In genomic region chr5:131209175-131209505, GRCh38 we compare ENCODE assay signal across 15 cellular contexts. TPM values are rescaled to one million over a fixed set of nuclear protein-coding genes. Genes with fewer than 3 reads are reported as not detected.
DNase-seq lines count a peak whose midpoint lies in the region; ATAC-seq and TF ChIP-seq lines count a peak whose summit lies in the region.
"Had no signal": no experiment of that assay in that cellular context is flagged by ENCODE, and none has a peak within 500 bp of the region (broad histone marks: within the 10 kb centered on the region; RNA-seq: fewer than 3 reads in every experiment).

No MANE protein-coding gene starts in this region.

- CTCF ChIA-PET in WTC11 (lab: Charles Lee), result no interaction called here

- H3K27ac Mint-ChIP-seq in WTC11, result peak overlapping the region; percentile 73; the same call in 1 of the 2 replicates

- ATAC-seq in WTC11 (peak; percentile 59), HG02970 (IDR thresholded peaks at IDR 0.05; ENCODE audit: low FRiP score, unreplicated experiment) (no peak), GM19351 (IDR thresholded peaks at IDR 0.05; ENCODE audit: unreplicated experiment) (no peak), GM21825 (IDR thresholded peaks at IDR 0.05; ENCODE audit: unreplicated experiment) (no peak)
- ATAC-seq: left ventricle myocardium superior had no signal

- no peaks in the 10 kb centered on the region for H3K27me3 Mint-ChIP-seq in WTC11 (ENCODE audit: low read depth)

- DNase-seq in WTC11 (ENCODE audit: low spot score) (no peak), dermis blood vessel endothelial cell (no peak)
- DNase-seq: dorsolateral prefrontal cortex, left ventricle myocardium superior, NCI-H1930, RPMI8226, uterus had no signal

- POLR2A ChIA-PET in WTC11 (lab: Charles Lee), result no interaction called here

- H3K27me3 ChIP-seq in BLaER1 treated with 17β-estradiol and CSF1 and Interleukin-3, amounts not matched to agents 10 nM and 100 nM, result no peaks in the 10 kb centered on the region
- H3K27me3 ChIP-seq in DOHH2 (ENCODE audit: control insufficient read depth, low read length) (no peaks in the 10 kb centered on the region), endocrine pancreas (ENCODE audit: control insufficient read depth, insufficient read depth, low read length) (no peaks in the 10 kb centered on the region)
- H3K27me3 ChIP-seq: dorsolateral prefrontal cortex, right atrium auricular region, uterus had no signal

- peaks cover 28% of the 10 kb centered on the region for H3K4me1 Mint-ChIP-seq in WTC11
- H3K4me1 Mint-ChIP-seq: nephron had no signal

- no peaks in the 10 kb centered on the region for H4K20me1 ChIP-seq in BLaER1 treated with 17β-estradiol and CSF1 and Interleukin-3, amounts not matched to agents 10 nM and 100 nM
- no peaks in the 10 kb centered on the region for H4K20me1 ChIP-seq in DOHH2 (ENCODE audit: control insufficient read depth, insufficient read depth, low read depth, low read length)

- no peaks in the 10 kb centered on the region for H3K9me3 Mint-ChIP-seq in WTC11
- H3K9me3 Mint-ChIP-seq: nephron had no signal

- no peaks in the 10 kb centered on the region for H3K9me2 ChIP-seq in DOHH2 (replicated peaks; ENCODE audit: control insufficient read depth, low read length)

- H3K27ac ChIP-seq in BLaER1 treated with 17β-estradiol and CSF1 and Interleukin-3, amounts not matched to agents 10 nM and 100 nM, result peak overlapping the region in 9 of 11 experiments; percentile 68 to 82 (median 77); a peak in 18 of 22 replicates
- H3K27ac ChIP-seq in DOHH2 (ENCODE audit: low read depth, low read length), result peak overlapping the region; percentile 94
- H3K27ac ChIP-seq: right atrium auricular region, uterus had no signal

- peaks cover 30 to 62% (median 43%) of the 10 kb centered on the region in 10 experiments for H3K4me1 ChIP-seq in BLaER1 treated with 17β-estradiol and CSF1 and Interleukin-3, amounts not matched to agents 10 nM and 100 nM
- H3K4me1 ChIP-seq in DOHH2 (ENCODE audit: control insufficient read depth, low read length), result peaks cover 65% of the 10 kb centered on the region
- H3K4me1 ChIP-seq in endocrine pancreas (ENCODE audit: control insufficient read depth, insufficient read depth, low read length), result no peaks in the 10 kb centered on the region
- H3K4me1 ChIP-seq: right atrium auricular region, uterus had no signal

- peak overlapping the region; percentile 71 to 94 (median 82) for H3K4me2 ChIP-seq in BLaER1 treated with 17β-estradiol and CSF1 and Interleukin-3, amounts not matched to agents 10 nM and 100 nM
- peak overlapping the region; percentile 82 for H3K4me2 ChIP-seq in DOHH2 (ENCODE audit: low read length)

- peaks cover 29% of the 10 kb centered on the region for H3K79me2 ChIP-seq in DOHH2 (ENCODE audit: control insufficient read depth, low read length)

- peaks cover 21% of the 10 kb centered on the region for H3F3A ChIP-seq in DOHH2 (ENCODE audit: control insufficient read depth, insufficient read depth)

- no peaks in the 10 kb centered on the region for H3K9me3 ChIP-seq in BLaER1 treated with 17β-estradiol and CSF1 and Interleukin-3, amounts not matched to agents 10 nM and 100 nM (replicated peaks in 1 of 11)
- no peaks in the 10 kb centered on the region for H3K9me3 ChIP-seq in DOHH2 (ENCODE audit: control insufficient read depth, insufficient read depth, low read length)
- H3K9me3 ChIP-seq in endocrine pancreas (ENCODE audit: control insufficient read depth, low read length), result no peaks in the 10 kb centered on the region
- H3K9me3 ChIP-seq: right atrium auricular region, uterus had no signal

- peak overlapping the region in 8 of 11 experiments; percentile 5 to 67 (median 50); a peak in 9 of 22 replicates for H3K9ac ChIP-seq in BLaER1 treated with 17β-estradiol and CSF1 and Interleukin-3, amounts not matched to agents 10 nM and 100 nM
- no peak overlapping the region for H3K9ac ChIP-seq in endocrine pancreas (ENCODE audit: control insufficient read depth, insufficient read depth, low read length)

- no peaks in the 10 kb centered on the region for H3K36me3 ChIP-seq in BLaER1 treated with 17β-estradiol and CSF1 and Interleukin-3, amounts not matched to agents 10 nM and 100 nM
- H3K36me3 ChIP-seq in DOHH2 (ENCODE audit: control insufficient read depth, low read length) (peaks cover 5% of the 10 kb centered on the region), endocrine pancreas (ENCODE audit: control insufficient read depth, insufficient read depth, low read length) (no peaks in the 10 kb centered on the region)
- H3K36me3 ChIP-seq: right atrium auricular region, uterus had no signal

- TF ChIP-seq CTCF in DOHH2 (IDR thresholded peaks at IDR 0.05; ENCODE audit: low read depth, low read length, poor library complexity, severe bottlenecking) (no peak), WTC11 (IDR thresholded peaks at IDR 0.05) (no peak)

- H3K4me3 ChIP-seq in BLaER1 treated with 17β-estradiol and CSF1 and Interleukin-3, amounts not matched to agents 10 nM and 100 nM, result peak overlapping the region in 2 of 10 experiments; percentile 17 to 24; a peak in 3 of 20 replicates
- peak overlapping the region; percentile 67 for H3K4me3 ChIP-seq in DOHH2 (ENCODE audit: low read length)
- H3K4me3 ChIP-seq in endocrine pancreas (ENCODE audit: control insufficient read depth, insufficient read depth, low read length), result peak overlapping the region; percentile 73
- H3K4me3 ChIP-seq: dorsolateral prefrontal cortex, right atrium auricular region, uterus had no signal

- no peak overlapping the region for H3K4me3 Mint-ChIP-seq in WTC11
- H3K4me3 Mint-ChIP-seq: nephron had no signal

- no peaks in the 10 kb centered on the region for H3K36me3 Mint-ChIP-seq in WTC11

TF ChIP-seq in WTC11, 78 proteins besides CTCF, POLR2A, EP300 and RAD21 (continues in another document):
- TF ChIP-seq TEAD4 (CRISPR knock-in tag; IDR thresholded peaks at IDR 0.05) (no peak), HMGA2 (CRISPR knock-in tag; IDR thresholded peaks at IDR 0.05) (no peak), TP53 (CRISPR knock-in tag; IDR thresholded peaks at IDR 0.05) (no peak), FOXJ3 (CRISPR knock-in tag; IDR thresholded peaks at IDR 0.05; ENCODE audit: borderline replicate concordance) (no peak), IRF2 (CRISPR knock-in tag; IDR thresholded peaks at IDR 0.05; ENCODE audit: borderline replicate concordance, low read depth) (no peak), CREM (CRISPR knock-in tag; IDR thresholded peaks at IDR 0.05) (no peak)
- TF ChIP-seq, protein P1, sequence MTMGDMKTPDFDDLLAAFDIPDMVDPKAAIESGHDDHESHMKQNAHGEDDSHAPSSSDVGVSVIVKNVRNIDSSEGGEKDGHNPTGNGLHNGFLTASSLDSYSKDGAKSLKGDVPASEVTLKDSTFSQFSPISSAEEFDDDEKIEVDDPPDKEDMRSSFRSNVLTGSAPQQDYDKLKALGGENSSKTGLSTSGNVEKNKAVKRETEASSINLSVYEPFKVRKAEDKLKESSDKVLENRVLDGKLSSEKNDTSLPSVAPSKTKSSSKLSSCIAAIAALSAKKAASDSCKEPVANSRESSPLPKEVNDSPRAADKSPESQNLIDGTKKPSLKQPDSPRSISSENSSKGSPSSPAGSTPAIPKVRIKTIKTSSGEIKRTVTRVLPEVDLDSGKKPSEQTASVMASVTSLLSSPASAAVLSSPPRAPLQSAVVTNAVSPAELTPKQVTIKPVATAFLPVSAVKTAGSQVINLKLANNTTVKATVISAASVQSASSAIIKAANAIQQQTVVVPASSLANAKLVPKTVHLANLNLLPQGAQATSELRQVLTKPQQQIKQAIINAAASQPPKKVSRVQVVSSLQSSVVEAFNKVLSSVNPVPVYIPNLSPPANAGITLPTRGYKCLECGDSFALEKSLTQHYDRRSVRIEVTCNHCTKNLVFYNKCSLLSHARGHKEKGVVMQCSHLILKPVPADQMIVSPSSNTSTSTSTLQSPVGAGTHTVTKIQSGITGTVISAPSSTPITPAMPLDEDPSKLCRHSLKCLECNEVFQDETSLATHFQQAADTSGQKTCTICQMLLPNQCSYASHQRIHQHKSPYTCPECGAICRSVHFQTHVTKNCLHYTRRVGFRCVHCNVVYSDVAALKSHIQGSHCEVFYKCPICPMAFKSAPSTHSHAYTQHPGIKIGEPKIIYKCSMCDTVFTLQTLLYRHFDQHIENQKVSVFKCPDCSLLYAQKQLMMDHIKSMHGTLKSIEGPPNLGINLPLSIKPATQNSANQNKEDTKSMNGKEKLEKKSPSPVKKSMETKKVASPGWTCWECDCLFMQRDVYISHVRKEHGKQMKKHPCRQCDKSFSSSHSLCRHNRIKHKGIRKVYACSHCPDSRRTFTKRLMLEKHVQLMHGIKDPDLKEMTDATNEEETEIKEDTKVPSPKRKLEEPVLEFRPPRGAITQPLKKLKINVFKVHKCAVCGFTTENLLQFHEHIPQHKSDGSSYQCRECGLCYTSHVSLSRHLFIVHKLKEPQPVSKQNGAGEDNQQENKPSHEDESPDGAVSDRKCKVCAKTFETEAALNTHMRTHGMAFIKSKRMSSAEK (CRISPR knock-in tag; IDR thresholded peaks at IDR 0.05; ENCODE audit: borderline replicate concordance), result no peak
- TF ChIP-seq, protein P2, sequence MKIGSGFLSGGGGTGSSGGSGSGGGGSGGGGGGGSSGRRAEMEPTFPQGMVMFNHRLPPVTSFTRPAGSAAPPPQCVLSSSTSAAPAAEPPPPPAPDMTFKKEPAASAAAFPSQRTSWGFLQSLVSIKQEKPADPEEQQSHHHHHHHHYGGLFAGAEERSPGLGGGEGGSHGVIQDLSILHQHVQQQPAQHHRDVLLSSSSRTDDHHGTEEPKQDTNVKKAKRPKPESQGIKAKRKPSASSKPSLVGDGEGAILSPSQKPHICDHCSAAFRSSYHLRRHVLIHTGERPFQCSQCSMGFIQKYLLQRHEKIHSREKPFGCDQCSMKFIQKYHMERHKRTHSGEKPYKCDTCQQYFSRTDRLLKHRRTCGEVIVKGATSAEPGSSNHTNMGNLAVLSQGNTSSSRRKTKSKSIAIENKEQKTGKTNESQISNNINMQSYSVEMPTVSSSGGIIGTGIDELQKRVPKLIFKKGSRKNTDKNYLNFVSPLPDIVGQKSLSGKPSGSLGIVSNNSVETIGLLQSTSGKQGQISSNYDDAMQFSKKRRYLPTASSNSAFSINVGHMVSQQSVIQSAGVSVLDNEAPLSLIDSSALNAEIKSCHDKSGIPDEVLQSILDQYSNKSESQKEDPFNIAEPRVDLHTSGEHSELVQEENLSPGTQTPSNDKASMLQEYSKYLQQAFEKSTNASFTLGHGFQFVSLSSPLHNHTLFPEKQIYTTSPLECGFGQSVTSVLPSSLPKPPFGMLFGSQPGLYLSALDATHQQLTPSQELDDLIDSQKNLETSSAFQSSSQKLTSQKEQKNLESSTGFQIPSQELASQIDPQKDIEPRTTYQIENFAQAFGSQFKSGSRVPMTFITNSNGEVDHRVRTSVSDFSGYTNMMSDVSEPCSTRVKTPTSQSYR (CRISPR knock-in tag; IDR thresholded peaks at IDR 0.05), result no peak

RNA-seq across cellular contexts. Expression of gene LYRM7, which starts 38.4 kb away (rescaled TPM):
- total RNA-seq in WTC11 (2021), result 11.1 to 13.0 TPM (median 11.2 TPM) in 3 replicates
- 3.4 and 6.5 TPM in 2 replicates for total RNA-seq in dermis blood vessel endothelial cell

RNA-seq across cellular contexts. Expression of gene HINT1, which starts 44.1 kb away (rescaled TPM):
- total RNA-seq in WTC11 (2021) (197 to 200 TPM (median 198 TPM) in 3 replicates), dermis blood vessel endothelial cell (97.4 and 198 TPM in 2 replicates)

RNA-seq across cellular contexts. Expression of gene CDC42SE2, which starts 54.7 kb away (rescaled TPM):
- 21.2 to 22.5 TPM (median 21.7 TPM) in 3 replicates for total RNA-seq in WTC11 (2021)
- total RNA-seq in dermis blood vessel endothelial cell, result 54.6 and 55.5 TPM in 2 replicates
